ENCODE assay signal across 8 cellular contexts in genomic region chr17:69609495-69610315, GRCh38.
DNase-seq lines count a peak whose midpoint lies in the region; ATAC-seq and TF ChIP-seq lines count a peak whose summit lies in the region.

No MANE protein-coding gene starts in this region.

- ATAC-seq in SK-N-SH treated with all-trans-retinoic acid at 6 μM for 48 hours (peak; percentile 51), left cardiac atrium (peak; percentile 43 to 60), HG02981 (IDR thresholded peaks at IDR 0.05; ENCODE audit: unreplicated experiment) (no peak)

- H3K4me1 Mint-ChIP-seq in activated CD4-positive, alpha-beta memory T cell treated with anti-CD3 and anti-CD28 coated beads, Interleukin-2, amount 10 ng/mL, durations not matched to agents 7 days and 5 days, result peaks cover 26% of the 10 kb centered on the region

- no peak for TF ChIP-seq EP300 in transverse colon (IDR thresholded peaks at IDR 0.05; ENCODE audit: low read depth)

- peaks cover 6% of the 10 kb centered on the region for H3K9me3 Mint-ChIP-seq in activated CD4-positive, alpha-beta memory T cell treated with anti-CD3 and anti-CD28 coated beads, Interleukin-2, amount 10 ng/mL, durations not matched to agents 7 days and 5 days

- H3K27ac ChIP-seq in transverse colon, result peak overlapping the region in 1 of 4 donors; percentile 30

- no peaks in the 10 kb centered on the region for H3K36me3 ChIP-seq in H7 (replicated peaks; ENCODE audit: control insufficient read depth, insufficient read depth, low read length)
- H3K36me3 ChIP-seq in transverse colon, result no peaks in the 10 kb centered on the region

- no peaks in the 10 kb centered on the region for H3K36me3 Mint-ChIP-seq in activated CD4-positive, alpha-beta memory T cell treated with anti-CD3 and anti-CD28 coated beads, Interleukin-2, amount 10 ng/mL, durations not matched to agents 7 days and 5 days (ENCODE audit: low read depth)

- no peak overlapping the region for H3K27ac Mint-ChIP-seq in activated CD4-positive, alpha-beta memory T cell treated with anti-CD3 and anti-CD28 coated beads, Interleukin-2, amount 10 ng/mL, durations not matched to agents 7 days and 5 days

- DNase-seq in ACHN, result peak; percentile 51
- DNase-seq in H7, result peak; percentile 32
- no peak for DNase-seq in left cardiac atrium
- DNase-seq in transverse colon, result no peak
- DNase-seq in NCI-H2196 treated with DMSO at 0.1 percent for 48 hours (lab: John Stamatoyannopoulos, UW; ENCODE audit: unreplicated experiment), result no peak
- DNase-seq in activated CD4-positive, alpha-beta memory T cell treated with anti-CD3 and anti-CD28 coated beads, Interleukin-2, amount 10 ng/mL, durations not matched to agents 7 days and 5 days, result no peak

- no peak overlapping the region for H3K4me3 ChIP-seq in H7 (ENCODE audit: insufficient read depth, low read depth, low read length)
- H3K4me3 ChIP-seq in transverse colon, result no peak overlapping the region

- no peak overlapping the region for H3K4me3 Mint-ChIP-seq in activated CD4-positive, alpha-beta memory T cell treated with anti-CD3 and anti-CD28 coated beads, Interleukin-2, amount 10 ng/mL, durations not matched to agents 7 days and 5 days

- TF ChIP-seq CTCF in transverse colon (IDR thresholded peaks at IDR 0.05), result peak; percentile 20 to 36 (median 28)

- POLR2A ChIA-PET in activated CD4-positive, alpha-beta memory T cell treated with anti-CD3 and anti-CD28 coated beads, Interleukin-2, amount 10 ng/mL, durations not matched to agents 7 days and 5 days (lab: Charles Lee), result no interaction called here

- intact Hi-C loops in left cardiac atrium (cut with DNase I) (loop anchor here (5.0 to 10.0 kb wide), 3 partner anchors 535 to 1013 kb away; no protein-coding TSS in a partner anchor), transverse colon (cut with DNase I; ENCODE audit: low total_unique reads) (loop anchor here (10.0 kb wide), 1 partner anchor 525 kb away; no protein-coding TSS in a partner anchor)

- WGBS in transverse colon (ENCODE audit: low coverage in 1 of 2), 2 donors, result 52 to 88% methylated on average over 2 to 6 of the region's 6 CpGs

- in situ Hi-C loops in ACHN (cut with HindIII; ENCODE audit: low pct_ligation_motif_present, low pct_unique_long_range_greater_than_20kb, low sequenced_read_pairs) (no loop called here), transverse colon (cut with MboI; ENCODE audit: low pct_ligation_motif_present in 1 of 4, low pct_unique_long_range_greater_than_20kb in 1 of 4, low sequenced_read_pairs in 3 of 4) (no loop called here)

- H3K27me3 Mint-ChIP-seq in activated CD4-positive, alpha-beta memory T cell treated with anti-CD3 and anti-CD28 coated beads, Interleukin-2, amount 10 ng/mL, durations not matched to agents 7 days and 5 days, result no peaks in the 10 kb centered on the region

- H3K9me3 ChIP-seq in transverse colon, result no peaks in the 10 kb centered on the region

- no peak for TF ChIP-seq POLR2A in transverse colon (IDR thresholded peaks at IDR 0.05)

- H3K4me1 ChIP-seq in transverse colon, result peaks cover 0 to 22% (median 12%) of the 10 kb centered on the region in 4 donors

- no peaks in the 10 kb centered on the region for H3K27me3 ChIP-seq in H7 (ENCODE audit: control insufficient read depth, insufficient read depth, low read length)
- no peaks in the 10 kb centered on the region for H3K27me3 ChIP-seq in transverse colon

- CTCF ChIA-PET in activated CD4-positive, alpha-beta memory T cell treated with anti-CD3 and anti-CD28 coated beads, Interleukin-2, amount 10 ng/mL, durations not matched to agents 7 days and 5 days (lab: Charles Lee), result interaction anchor here (0.6 to 1.3 kb wide), 3 partner anchors 17 to 553 kb away, joined by 3 to 5 read pairs (median 4); no protein-coding TSS in a partner anchor

TF ChIP-seq in SK-N-SH treated with all-trans-retinoic acid at 6 μM for 48 hours, 23 proteins besides CTCF, POLR2A, EP300 and RAD21:
- TF ChIP-seq GLIS3 (CRISPR knock-in tag; IDR thresholded peaks at IDR 0.05) (no peak), ARNTL (CRISPR knock-in tag; IDR thresholded peaks at IDR 0.05; ENCODE audit: borderline replicate concordance, low read depth) (no peak), ESRRG (CRISPR knock-in tag; IDR thresholded peaks at IDR 0.05) (no peak), TSHZ2 (CRISPR knock-in tag; IDR thresholded peaks at IDR 0.05) (no peak), ZNF565 (CRISPR knock-in tag; conservative IDR thresholded peaks at IDR 0.05; ENCODE audit: low read depth) (no peak), ZNF70 (CRISPR knock-in tag; IDR thresholded peaks at IDR 0.05) (no peak), ZNF8 (CRISPR knock-in tag; IDR thresholded peaks at IDR 0.05) (no peak), PATZ1 (CRISPR knock-in tag; IDR thresholded peaks at IDR 0.05; ENCODE audit: borderline replicate concordance) (no peak), BACH2 (CRISPR knock-in tag; IDR thresholded peaks at IDR 0.05; ENCODE audit: borderline replicate concordance) (no peak), SNAI2 (CRISPR knock-in tag; IDR thresholded peaks at IDR 0.05) (no peak)

Comparison
In these comparisons a context has a peak if more than half of its experiments do, and no peak if none do; other contexts are left out.
1. DNase-seq: peak in ACHN (single experiment) and H7 (single experiment); none in left cardiac atrium (single experiment), transverse colon (single experiment), NCI-H2196 treated with DMSO at 0.1 percent for 48 hours (single experiment) and activated CD4-positive, alpha-beta memory T cell treated with anti-CD3 and anti-CD28 coated beads, Interleukin-2, amount 10 ng/mL, durations not matched to agents 7 days and 5 days (single experiment).